8 cellular contexts compared by ENCODE assay signal in the genomic region with DNA sequence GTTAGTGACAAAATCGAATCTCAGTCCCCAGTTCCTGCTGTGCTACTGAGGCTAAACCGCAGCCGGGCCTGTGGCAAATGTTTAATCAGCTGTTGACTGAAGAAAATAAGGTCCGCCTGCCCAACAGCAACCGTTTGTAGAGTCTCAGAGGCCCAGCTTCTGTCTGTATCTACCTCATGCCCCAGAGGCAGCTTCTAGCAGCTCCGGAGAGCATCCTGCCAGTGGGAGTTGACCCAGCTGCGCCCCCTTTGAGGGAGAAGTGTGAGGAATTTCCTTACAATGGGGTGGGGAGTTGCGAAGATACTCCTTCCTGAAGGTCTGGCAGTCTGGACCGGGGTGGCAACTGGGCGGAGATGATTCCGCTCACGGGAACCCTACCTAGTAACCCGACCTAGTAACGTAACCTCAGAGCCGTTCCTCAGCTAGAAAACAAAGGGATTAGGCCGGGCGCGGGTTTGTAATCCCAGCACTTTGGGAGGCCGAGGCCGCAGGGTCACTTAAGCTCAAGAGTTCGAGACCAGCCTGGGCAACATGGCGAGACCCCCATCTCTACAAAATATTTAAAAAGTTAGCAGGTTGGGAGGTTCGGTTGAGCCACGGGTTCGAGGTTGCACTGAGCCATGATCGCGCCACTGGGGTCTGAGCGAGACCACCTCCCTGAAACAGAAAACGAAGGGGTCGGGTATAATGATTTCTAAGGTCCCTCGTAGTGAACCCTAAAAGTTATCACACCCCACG. TPM values are rescaled to one million over a fixed set of nuclear protein-coding genes. Genes with fewer than 3 reads are reported as not detected.
DNase-seq lines count a peak whose midpoint lies in the region; ATAC-seq and TF ChIP-seq lines count a peak whose summit lies in the region.

No MANE protein-coding gene starts in this region.

- H3K9me3 Mint-ChIP-seq in CD14-positive monocyte, result no peaks in the 10 kb centered on the region

- DNase-seq in CD14-positive monocyte (ENCODE audit: low spot score) (no peak), NCI-H1417 treated with DMSO at 0.1 percent for 48 hours (lab: John Stamatoyannopoulos, UW) (peak; percentile 72), T-helper 17 cell (peak in 1 of 3 donors; percentile 25), left colon (peak; percentile 81 to 85)
- DNase-seq in stimulated activated CD8-positive, alpha-beta memory T cell treated with anti-CD3 and anti-CD28 coated beads, Interleukin-4, amount 100 ng/mL, for 48 hours, result peak; percentile 54

- H3K27me3 Mint-ChIP-seq in CD14-positive monocyte (ENCODE audit: low read depth in 3 of 3), result peaks cover 0 to 1% (median 0%) of the 10 kb centered on the region in 3 donors
- H3K27me3 Mint-ChIP-seq in T-helper 17 cell, result no peaks in the 10 kb centered on the region

- H3K9me3 ChIP-seq in T-helper 17 cell (ENCODE audit: control insufficient read depth, low read length, poor library complexity, severe bottlenecking), result no peaks in the 10 kb centered on the region

- peaks cover 14 to 32% of the 10 kb centered on the region in 2 donors for H3K36me3 Mint-ChIP-seq in CD14-positive monocyte
- no peaks in the 10 kb centered on the region for H3K36me3 Mint-ChIP-seq in T-helper 17 cell (ENCODE audit: low read depth)

- H3K27ac ChIP-seq in cingulate gyrus (ENCODE audit: low read depth, low read length), result peak overlapping the region; percentile 97

- TF ChIP-seq CTCF in CD14-positive monocyte (IDR thresholded peaks at IDR 0.05), result no peak

- peak; percentile 16 for ATAC-seq in GM19395 (IDR thresholded peaks at IDR 0.05; ENCODE audit: unreplicated experiment)
- ATAC-seq in T-helper 17 cell, result no peak
- peak; percentile 45 for ATAC-seq in left colon
- no peak for ATAC-seq in GM21447 (IDR thresholded peaks at IDR 0.05; ENCODE audit: unreplicated experiment)

- intact Hi-C loops in CD14-positive monocyte (cut with micrococcal nuclease), result loop anchor here in 1 of 2 donors (1.0 to 10.0 kb wide), 2 partner anchors 8 to 707 kb away; a partner anchor contains a TSS
- intact Hi-C loops in left colon (cut with DNase I, micrococcal nuclease), result no loop called here

- peak overlapping the region; percentile 50 to 84 (median 78) for H3K27ac Mint-ChIP-seq in CD14-positive monocyte
- H3K27ac Mint-ChIP-seq in T-helper 17 cell, result peak overlapping the region; percentile 87

- H3K4me1 Mint-ChIP-seq in CD14-positive monocyte (peaks cover 43% of the 10 kb centered on the region), T-helper 17 cell (peaks cover 36% of the 10 kb centered on the region)

- H3K4me3 Mint-ChIP-seq in CD14-positive monocyte, result peak overlapping the region; percentile 78 to 82
- H3K4me3 Mint-ChIP-seq in T-helper 17 cell, result peak overlapping the region; percentile 86

RNA-seq across cellular contexts. Expression of a gene that starts 0.8 kb away (rescaled TPM):
- polyA plus RNA-seq in CD14-positive monocyte, result 1 to 10 TPM; 1.3 to 2.7 TPM
- total RNA-seq in T-helper 17 cell (1 to 10 TPM; 1.4 to 2.1 TPM), left colon (1 to 10 TPM; 7.1 to 8.7 TPM)

RNA-seq across cellular contexts. Expression of a gene that starts 9.7 kb away (rescaled TPM):
- polyA plus RNA-seq in CD14-positive monocyte, result 10 to 100 TPM; 32.7 to 39.0 TPM
- total RNA-seq in T-helper 17 cell, result 10 to 100 TPM; 43.0 to 49.8 TPM
- total RNA-seq in left colon, result 100 to 1,000 TPM; 168 to 209 TPM

RNA-seq across cellular contexts. Expression of a gene that starts 36.9 kb away (rescaled TPM):
- not detected for polyA plus RNA-seq in CD14-positive monocyte
- total RNA-seq in T-helper 17 cell, result not detected
- total RNA-seq in left colon, result 100 to 1,000 TPM in 1 of 2 donors, 10 to 100 TPM in 1; 61.1 to 115 TPM

RNA-seq across cellular contexts. Expression of a gene that starts 54.9 kb away (rescaled TPM):
- 1 to 10 TPM in 1 of 2 donors, under 1 TPM in 1; 0.55 to 1.7 TPM for polyA plus RNA-seq in CD14-positive monocyte
- total RNA-seq in T-helper 17 cell (10 to 100 TPM in 1 of 2 donors, 1 to 10 TPM in 1; 6.0 to 10.2 TPM), left colon (10 to 100 TPM; 20.2 to 38.0 TPM)

RNA-seq across cellular contexts. Expression of a gene that starts 55.1 kb away (rescaled TPM):
- 1 to 10 TPM; 5.7 to 8.6 TPM for polyA plus RNA-seq in CD14-positive monocyte
- total RNA-seq in T-helper 17 cell (1 to 10 TPM; 6.4 to 6.9 TPM), left colon (10 to 100 TPM; 10.1 to 12.2 TPM)

Comparison
In these comparisons a context has a peak if more than half of its experiments do, and no peak if none do; other contexts are left out.
1. ATAC-seq: peak in GM19395 (single experiment) and left colon (single experiment); none in T-helper 17 cell (single experiment) and GM21447 (single experiment).
2. RNA of a gene that starts 36.9 kb away (total RNA-seq): 61.1 to 115 TPM in left colon; not detected in T-helper 17 cell; every median in the first group is over 10 times any median in the second.